Comparison of ENCODE assay signal across 1 cellular context in the genomic region with DNA sequence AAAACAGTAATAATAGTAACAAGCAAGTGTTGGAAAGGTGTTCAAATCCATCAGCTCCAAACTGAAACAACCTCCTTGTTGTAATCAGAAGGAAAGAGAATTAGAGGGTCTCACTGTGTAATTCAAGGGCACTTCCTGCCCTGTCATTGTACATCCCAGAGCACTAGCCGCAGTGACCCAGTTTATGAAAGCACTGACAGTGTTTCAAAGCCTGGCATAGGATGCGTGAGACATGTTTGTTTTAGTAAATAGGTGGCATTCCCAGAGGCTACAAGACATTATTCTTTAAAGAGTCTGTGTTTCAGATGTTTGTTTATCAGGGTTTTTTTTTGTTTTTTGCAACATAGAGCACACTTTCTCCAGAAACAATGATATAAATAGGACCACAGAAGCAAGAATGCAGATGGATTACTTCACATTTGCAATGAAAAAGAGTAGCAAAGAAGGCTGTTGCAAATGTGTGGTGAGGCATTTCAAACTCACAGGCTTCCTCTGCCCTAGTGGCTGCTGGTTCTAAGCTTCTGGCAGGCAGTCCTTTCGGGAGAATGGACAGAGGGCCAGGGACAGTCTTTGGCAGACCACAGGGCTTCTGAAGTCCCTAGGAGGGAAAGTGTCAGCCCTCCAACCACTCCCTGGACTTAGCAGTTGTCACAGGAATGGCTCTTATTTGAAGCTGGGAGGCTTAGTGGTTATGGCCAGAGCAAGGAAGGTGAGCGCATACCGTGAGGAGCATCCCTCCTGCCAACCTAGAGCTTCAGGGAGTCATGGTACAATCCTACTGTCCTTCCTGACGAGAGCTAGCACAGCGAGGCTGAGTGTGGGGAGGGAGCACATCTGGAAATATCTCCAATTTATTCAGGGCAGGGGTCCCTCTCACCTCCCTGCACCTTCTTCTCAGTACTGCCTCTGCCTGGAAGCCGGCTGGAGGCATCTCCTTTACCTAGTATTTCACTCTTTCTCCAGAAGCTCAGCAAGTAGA.
TF ChIP-seq lines count a peak whose summit lies in the region.

No MANE protein-coding gene starts in this region.

TF ChIP-seq in GM12878, 131 proteins besides CTCF, POLR2A, EP300 and RAD21 (continued from another document):
- TF ChIP-seq, protein P1, sequence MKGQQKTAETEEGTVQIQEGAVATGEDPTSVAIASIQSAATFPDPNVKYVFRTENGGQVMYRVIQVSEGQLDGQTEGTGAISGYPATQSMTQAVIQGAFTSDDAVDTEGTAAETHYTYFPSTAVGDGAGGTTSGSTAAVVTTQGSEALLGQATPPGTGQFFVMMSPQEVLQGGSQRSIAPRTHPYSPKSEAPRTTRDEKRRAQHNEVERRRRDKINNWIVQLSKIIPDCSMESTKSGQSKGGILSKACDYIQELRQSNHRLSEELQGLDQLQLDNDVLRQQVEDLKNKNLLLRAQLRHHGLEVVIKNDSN (IDR thresholded peaks at IDR 0.05; ENCODE audit: borderline replicate concordance, extremely low read length, insufficient read depth, low read depth, low read length): no peak
- no peak for TF ChIP-seq ZZZ3 (IDR thresholded peaks at IDR 0.05; ENCODE audit: control insufficient read depth, insufficient read length, low read depth)
- TF ChIP-seq PML (IDR thresholded peaks at IDR 0.05; ENCODE audit: low read length): no peak
- TF ChIP-seq SP1 (IDR thresholded peaks at IDR 0.05; ENCODE audit: low read depth, low read length): no peak
- TF ChIP-seq, protein P2, sequence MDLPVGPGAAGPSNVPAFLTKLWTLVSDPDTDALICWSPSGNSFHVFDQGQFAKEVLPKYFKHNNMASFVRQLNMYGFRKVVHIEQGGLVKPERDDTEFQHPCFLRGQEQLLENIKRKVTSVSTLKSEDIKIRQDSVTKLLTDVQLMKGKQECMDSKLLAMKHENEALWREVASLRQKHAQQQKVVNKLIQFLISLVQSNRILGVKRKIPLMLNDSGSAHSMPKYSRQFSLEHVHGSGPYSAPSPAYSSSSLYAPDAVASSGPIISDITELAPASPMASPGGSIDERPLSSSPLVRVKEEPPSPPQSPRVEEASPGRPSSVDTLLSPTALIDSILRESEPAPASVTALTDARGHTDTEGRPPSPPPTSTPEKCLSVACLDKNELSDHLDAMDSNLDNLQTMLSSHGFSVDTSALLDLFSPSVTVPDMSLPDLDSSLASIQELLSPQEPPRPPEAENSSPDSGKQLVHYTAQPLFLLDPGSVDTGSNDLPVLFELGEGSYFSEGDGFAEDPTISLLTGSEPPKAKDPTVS (IDR thresholded peaks at IDR 0.05; ENCODE audit: low read depth, low read length): no peak
- no peak for TF ChIP-seq MTA3 (IDR thresholded peaks at IDR 0.05; ENCODE audit: borderline replicate concordance, low read length)
- TF ChIP-seq CHD4 (IDR thresholded peaks at IDR 0.05): no peak
- no peak for TF ChIP-seq RUNX3 (IDR thresholded peaks at IDR 0.05; ENCODE audit: low read length)
- TF ChIP-seq BACH1 (IDR thresholded peaks at IDR 0.05; ENCODE audit: borderline replicate concordance): no peak
